1 cellular context compared by ENCODE assay signal in genomic region chr18:9817725-9818422, GRCh38.
A peak's percentile ranks its signal among the peaks of the same experiment; 100 is the strongest.
TF ChIP-seq lines count a peak whose summit lies in the region.

No MANE protein-coding gene starts in this region.

TF ChIP-seq in K562, 482 proteins besides CTCF, POLR2A, EP300 and RAD21:
- no peak for TF ChIP-seq CEBPG (CRISPR knock-in tag; IDR thresholded peaks at IDR 0.05)
- TF ChIP-seq CEBPG (tag; conservative IDR thresholded peaks at IDR 0.05 in 1 of 2, IDR thresholded peaks at IDR 0.05 in 1 of 2): no peak
- peak; percentile 43; the same call in 1 of the 2 replicates for TF ChIP-seq MEF2A (IDR thresholded peaks at IDR 0.05; ENCODE audit: control insufficient read depth, low read depth, low read length)
- TF ChIP-seq ZNF408 (CRISPR knock-in tag; IDR thresholded peaks at IDR 0.05; ENCODE audit: low read depth): no peak
